In genomic region chr20:62875419-62876355, GRCh38 we compare ENCODE assay signal across 8 cellular contexts. TPM values are rescaled to one million over a fixed set of nuclear protein-coding genes. Genes with fewer than 3 reads are reported as not detected.
A peak's percentile ranks its signal among the peaks of the same experiment; 100 is the strongest.
DNase-seq lines count a peak whose midpoint lies in the region; ATAC-seq, FAIRE-seq and TF ChIP-seq lines count a peak whose summit lies in the region.

No MANE protein-coding gene starts in this region.

- no peaks in the 10 kb centered on the region for H3K9me3 ChIP-seq in gastroesophageal sphincter
- no peaks in the 10 kb centered on the region for H3K9me3 ChIP-seq in ovary

- H3K36me3 Mint-ChIP-seq in WTC11 = no peaks in the 10 kb centered on the region

- peak; percentile 62 for ATAC-seq in WTC11
- peak; percentile 92 for ATAC-seq in gastroesophageal sphincter
- ATAC-seq in GM21390 (IDR thresholded peaks at IDR 0.05; ENCODE audit: unreplicated experiment) = no peak

- WGBS in gastroesophageal sphincter (ENCODE audit: low coverage in 1 of 2), 2 donors = 0 to 53% methylated on average over 3 to 4 of the region's 34 CpGs
- WGBS in ovary, 3 donors = 30 to 34% (median 33%) methylated on average over 29 to 34 of the region's 34 CpGs

- no peaks in the 10 kb centered on the region; the same call in 1 of the 2 replicates for H3K27me3 Mint-ChIP-seq in WTC11 (ENCODE audit: low read depth)

- H3K4me3 Mint-ChIP-seq in WTC11 = peak overlapping the region; percentile 34; the same call in 1 of the 2 replicates

- DNase-seq in NCI-H2081 (lab: John Stamatoyannopoulos, UW) (peak; percentile 82 to 85), WTC11 (ENCODE audit: low spot score) (peak; percentile 83), ovary (peak; percentile 61 to 83 (median 69)), DMS114 treated with DMSO at 0.1 percent for 48 hours (lab: John Stamatoyannopoulos, UW; ENCODE audit: unreplicated experiment) (no peak), GM19240 (ENCODE audit: insufficient read length, low spot score) (no peak)

- intact Hi-C loops in ovary (cut with DNase I) = loop anchor here in 2 of 4 donors (10.0 kb wide), 1 partner anchor 129 kb away; the partner anchor contains the start of gene BHLHE23 (in 2 of the 2)

- POLR2A ChIA-PET in WTC11 (lab: Charles Lee) = interaction anchor here (0.9 to 1.0 kb wide), 2 partner anchors 14 to 52 kb away, joined by 3 read pairs; partner anchors contain the start of gene TCFL5

- H3K27ac ChIP-seq in gastroesophageal sphincter (peak overlapping the region; percentile 30 to 78 (median 76)), ovary (no peak overlapping the region)

- FAIRE-seq in G401.6 (lab: Jason Lieb, UNC) = peak; percentile 84

- H3K36me3 ChIP-seq in gastroesophageal sphincter (peaks cover 0 to 21% of the 10 kb centered on the region in 2 donors), ovary (no peaks in the 10 kb centered on the region)

- H3K4me3 ChIP-seq in gastroesophageal sphincter = peak overlapping the region in 1 of 2 donors; percentile 12
- no peak overlapping the region for H3K4me3 ChIP-seq in ovary

- peaks cover 32% of the 10 kb centered on the region for H3K4me1 Mint-ChIP-seq in WTC11

- TF ChIP-seq POLR2A in gastroesophageal sphincter (IDR thresholded peaks at IDR 0.05) (no peak), ovary (IDR thresholded peaks at IDR 0.05) (no peak)

- H3K27me3 ChIP-seq in gastroesophageal sphincter (no peaks in the 10 kb centered on the region), ovary (no peaks in the 10 kb centered on the region)

- H3K4me1 ChIP-seq in gastroesophageal sphincter = peaks cover 0 to 32% (median 16%) of the 10 kb centered on the region in 3 donors
- H3K4me1 ChIP-seq in ovary (ENCODE audit: insufficient read depth) = peaks cover 13% of the 10 kb centered on the region

- H3K9me3 Mint-ChIP-seq in WTC11 = no peaks in the 10 kb centered on the region

- TF ChIP-seq CTCF in WTC11 (IDR thresholded peaks at IDR 0.05) (no peak), gastroesophageal sphincter (IDR thresholded peaks at IDR 0.05) (peak in 3 of 4 experiments; percentile 52 to 65 (median 60)), ovary (IDR thresholded peaks at IDR 0.05) (peak in 2 of 3 donors; percentile 41 to 64)

- CTCF ChIA-PET in WTC11 (lab: Charles Lee) = interaction anchor here (0.6 to 2.5 kb wide), 29 partner anchors 9 to 347 kb away, joined by 3 to 9 read pairs (median 4); partner anchors contain the start of genes BHLHE23, DIDO1, MRGBP and TCFL5

- TF ChIP-seq EP300 in gastroesophageal sphincter (IDR thresholded peaks at IDR 0.05) (no peak), ovary (IDR thresholded peaks at IDR 0.05) (no peak)

- peak overlapping the region; percentile 95 for H3K27ac Mint-ChIP-seq in WTC11

TF ChIP-seq in WTC11, 78 proteins besides CTCF, POLR2A, EP300 and RAD21:
- TF ChIP-seq, protein P1, sequence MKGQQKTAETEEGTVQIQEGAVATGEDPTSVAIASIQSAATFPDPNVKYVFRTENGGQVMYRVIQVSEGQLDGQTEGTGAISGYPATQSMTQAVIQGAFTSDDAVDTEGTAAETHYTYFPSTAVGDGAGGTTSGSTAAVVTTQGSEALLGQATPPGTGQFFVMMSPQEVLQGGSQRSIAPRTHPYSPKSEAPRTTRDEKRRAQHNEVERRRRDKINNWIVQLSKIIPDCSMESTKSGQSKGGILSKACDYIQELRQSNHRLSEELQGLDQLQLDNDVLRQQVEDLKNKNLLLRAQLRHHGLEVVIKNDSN (CRISPR knock-in tag; IDR thresholded peaks at IDR 0.05) = peak; percentile 35; the same call in 1 of the 2 replicates
- TF ChIP-seq MLX (CRISPR knock-in tag; IDR thresholded peaks at IDR 0.05) (no peak), E2F4 (CRISPR knock-in tag; IDR thresholded peaks at IDR 0.05; ENCODE audit: borderline replicate concordance, low read depth) (no peak), RORB (CRISPR knock-in tag; IDR thresholded peaks at IDR 0.05) (no peak), USF2 (CRISPR knock-in tag; IDR thresholded peaks at IDR 0.05) (peak; percentile 52), GABPB1 (CRISPR knock-in tag; IDR thresholded peaks at IDR 0.05) (peak; percentile 15; the same call in 1 of the 2 replicates), ZNF219 (CRISPR knock-in tag; IDR thresholded peaks at IDR 0.05; ENCODE audit: borderline replicate concordance) (no peak)

RNA-seq across cellular contexts. Expression of gene TCFL5, which starts 14.1 kb away (rescaled TPM):
- total RNA-seq in WTC11 (2021) (19.7 to 20.4 TPM (median 20.3 TPM) in 3 replicates), gastroesophageal sphincter (10 to 100 TPM; 12.0 to 28.9 (median 13.8) TPM), ovary (10 to 100 TPM in 5 of 7 donors, 1 to 10 TPM in 2; 8.5 to 17.9 (median 15.0) TPM)
- 10 to 100 TPM in 1 of 2 donors, 1 to 10 TPM in 1; 8.1 to 10.5 TPM for polyA plus RNA-seq in ovary

RNA-seq across cellular contexts. Expression of gene DIDO1, which starts 50.6 kb away (rescaled TPM):
- 69.3 to 87.3 TPM (median 71.6 TPM) in 3 replicates for total RNA-seq in WTC11 (2021)
- total RNA-seq in gastroesophageal sphincter = 10 to 100 TPM; 49.5 to 75.8 (median 66.5) TPM
- 10 to 100 TPM; 49.4 to 82.2 (median 69.8) TPM for total RNA-seq in ovary
- 10 to 100 TPM; 42.9 to 47.0 TPM for polyA plus RNA-seq in ovary

RNA-seq across cellular contexts. Expression of gene COL9A3, which starts 58.8 kb away (rescaled TPM):
- total RNA-seq in WTC11 (2021) (115 to 136 TPM (median 123 TPM) in 3 replicates), gastroesophageal sphincter (10 to 100 TPM in 2 of 4 donors, 1 to 10 TPM in 2; 8.8 to 29.9 (median 14.3) TPM), ovary (1 to 10 TPM in 5 of 7 donors, under 1 TPM in 1, not detected in 1; 0.83 to 2.6 (median 1.6) TPM)
- polyA plus RNA-seq in ovary = 1 to 10 TPM in 1 of 2 donors, under 1 TPM in 1; 0.65 to 3.0 TPM

Comparison
In these comparisons a context has a peak if more than half of its experiments do, and no peak if none do; other contexts are left out.
1. DNase-seq: peak in NCI-H2081 (2 of 2), WTC11 (single experiment) and ovary (5 of 5); none in DMS114 treated with DMSO at 0.1 percent for 48 hours (single experiment) and GM19240 (single experiment).
2. H3K27ac ChIP-seq: peak in gastroesophageal sphincter (4 of 4); none in ovary (0 of 2).